19 cellular contexts compared by ENCODE assay signal in the genomic region with DNA sequence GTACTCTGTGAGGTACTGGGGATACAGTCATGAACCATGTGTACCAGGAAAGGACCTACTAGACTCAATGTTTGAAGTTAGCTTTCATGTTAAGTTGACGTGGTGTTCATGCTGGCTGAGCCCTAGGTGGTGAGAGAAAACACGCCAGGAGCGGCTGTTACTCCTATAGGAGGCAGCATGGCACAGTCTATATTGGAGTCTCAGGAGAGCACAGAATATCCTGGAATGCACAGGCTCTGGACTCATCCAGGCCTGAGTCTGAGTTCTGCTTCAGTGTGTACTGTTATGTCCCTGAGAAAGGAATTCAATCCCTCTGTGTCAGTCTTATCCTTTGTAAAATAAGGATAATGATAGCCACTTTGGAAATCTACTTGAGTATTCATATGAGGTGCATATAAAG. TPM values are rescaled to one million over a fixed set of nuclear protein-coding genes. Genes with fewer than 3 reads are reported as not detected.
DNase-seq lines count a peak whose midpoint lies in the region; ATAC-seq and TF ChIP-seq lines count a peak whose summit lies in the region.
"Had no signal": no experiment of that assay in that cellular context is flagged by ENCODE, and none has a peak within 500 bp of the region (broad histone marks: within the 10 kb centered on the region; RNA-seq: fewer than 3 reads in every experiment).

No MANE protein-coding gene starts in this region.

- H3K4me2 ChIP-seq in SK-N-SH (no peak overlapping the region), smooth muscle cell (no peak overlapping the region)

- H3K4me1 ChIP-seq in SK-N-SH (ENCODE audit: control insufficient read depth in 1 of 2, insufficient read depth in 2 of 2, low read depth in 1 of 2, low read length in 1 of 2): peaks cover 0 to 36% of the 10 kb centered on the region in 2 experiments; a peak in 3 of 4 replicates
- no peaks in the 10 kb centered on the region for H3K4me1 ChIP-seq in smooth muscle cell (ENCODE audit: low read depth)

- no peaks in the 10 kb centered on the region for H3K36me3 ChIP-seq in SK-N-SH (replicated peaks in 1 of 2; ENCODE audit: control insufficient read depth in 1 of 2, insufficient read depth in 2 of 2, low read length in 1 of 2)
- H3K36me3 ChIP-seq in smooth muscle cell (ENCODE audit: low read depth): no peaks in the 10 kb centered on the region
- H3K36me3 ChIP-seq: transverse colon had no signal

- peak; percentile 56 for TF ChIP-seq RAD21 in SK-N-SH (IDR thresholded peaks at IDR 0.05; ENCODE audit: low read length)

- DNase-seq in SK-N-SH: peak; percentile 8
- DNase-seq in NCI-H82 treated with DMSO at 0.1 percent for 48 hours (lab: John Stamatoyannopoulos, UW; ENCODE audit: unreplicated experiment): peak; percentile 16
- no peak for DNase-seq in epithelial cell of proximal tubule (ENCODE audit: low read depth)
- DNase-seq in smooth muscle cell (lab: John Stamatoyannopoulos, UW; ENCODE audit: unreplicated experiment): no peak
- DNase-seq in mesenteric fat pad (ENCODE audit: low spot score): no peak
- DNase-seq: activated B cell treated with CpG ODN at 0.5 μM for 24 hours, erythroblast, NCI-H187, NCI-H524 treated with DMSO at 0.1 percent for 48 hours, small intestine, T-cell, transverse colon had no signal

- 100% methylated on average over 3 of the region's 3 CpGs for WGBS in SK-N-SH (ENCODE audit: low lambda C conversion rate)
- WGBS in smooth muscle cell (ENCODE audit: low lambda C conversion rate): 57% methylated on average over 3 of the region's 3 CpGs

- TF ChIP-seq EP300 in SK-N-SH (IDR thresholded peaks at IDR 0.05; ENCODE audit: borderline replicate concordance in 1 of 2, low read depth in 1 of 2, low read length in 1 of 2): no peak

- H4K20me1 ChIP-seq in SK-N-SH (ENCODE audit: insufficient read depth): no peaks in the 10 kb centered on the region
- H4K20me1 ChIP-seq in smooth muscle cell (ENCODE audit: low read depth): no peaks in the 10 kb centered on the region

- CTCF ChIA-PET in SK-N-SH (lab: Yijun Ruan, JAX): interaction anchor here (1.2 to 1.9 kb wide), 2 partner anchors 13 to 414 kb away, joined by 3 to 5 read pairs; no protein-coding TSS in a partner anchor

- H3K9ac ChIP-seq in SK-N-SH (no peak overlapping the region), smooth muscle cell (ENCODE audit: low read depth) (no peak overlapping the region)

- TF ChIP-seq CTCF in SK-N-SH (IDR thresholded peaks at IDR 0.05) (no peak), epithelial cell of proximal tubule (conservative IDR thresholded peaks at IDR 0.05; ENCODE audit: low read depth, low read length) (peak; percentile 11), smooth muscle cell (IDR thresholded peaks at IDR 0.05; ENCODE audit: borderline replicate concordance, insufficient read depth, poor library complexity, severe bottlenecking) (no peak)

- H3F3A ChIP-seq in SK-N-SH (replicated peaks; ENCODE audit: insufficient read depth): no peaks in the 10 kb centered on the region
- peaks cover 7% of the 10 kb centered on the region for H3F3A ChIP-seq in smooth muscle cell (ENCODE audit: low read depth)

- no peak overlapping the region for H2AFZ ChIP-seq in SK-N-SH (ENCODE audit: low read depth)
- H2AFZ ChIP-seq in smooth muscle cell (ENCODE audit: low read depth): no peak overlapping the region

- no peaks in the 10 kb centered on the region for H3K9me2 ChIP-seq in SK-N-SH

- ATAC-seq in SK-N-SH treated with all-trans-retinoic acid at 6 μM for 48 hours (no peak), HG03097 (IDR thresholded peaks at IDR 0.05; ENCODE audit: low FRiP score, unreplicated experiment) (no peak), HG02759 (IDR thresholded peaks at IDR 0.05; ENCODE audit: unreplicated experiment) (no peak)
- ATAC-seq: stimulated activated memory B cell treated with anti-CD40 and anti-IgM and Interleukin-4, amounts not matched to agents 10 μg/mL and 1 μg/mL and 100 μg/mL, for 72 hours; T-cell had no signal

- peak overlapping the region in 1 of 2 experiments; percentile 100; a peak in 2 of 4 replicates for H3K27ac ChIP-seq in SK-N-SH (ENCODE audit: low read depth in 2 of 2, low read length in 1 of 2)
- H3K27ac ChIP-seq in smooth muscle cell (ENCODE audit: low read depth): peak overlapping the region; percentile 88

- H3K27me3 ChIP-seq in SK-N-SH (ENCODE audit: insufficient read depth): no peaks in the 10 kb centered on the region
- H3K27me3 ChIP-seq in smooth muscle cell (ENCODE audit: low read depth): no peaks in the 10 kb centered on the region
- H3K27me3 ChIP-seq: transverse colon had no signal

- H3K79me2 ChIP-seq in SK-N-SH (ENCODE audit: insufficient read depth): no peaks in the 10 kb centered on the region
- H3K79me2 ChIP-seq in smooth muscle cell (ENCODE audit: low read depth): no peaks in the 10 kb centered on the region

- H3K4me3 ChIP-seq in SK-N-SH (ENCODE audit: low read depth in 2 of 2, low read length in 1 of 2) (no peak overlapping the region), epithelial cell of proximal tubule (ENCODE audit: low read depth, low read length) (no peak overlapping the region), smooth muscle cell (no peak overlapping the region)
- H3K4me3 ChIP-seq: transverse colon had no signal

- POLR2A ChIA-PET in SK-N-SH (lab: Yijun Ruan, JAX): no interaction called here

- H3K9me3 ChIP-seq in SK-N-SH (no peaks in the 10 kb centered on the region), smooth muscle cell (replicated peaks; ENCODE audit: low read depth) (no peaks in the 10 kb centered on the region)
- H3K9me3 ChIP-seq: transverse colon had no signal

TF ChIP-seq in SK-N-SH, 30 proteins besides CTCF, POLR2A, EP300 and RAD21:
- TF ChIP-seq SMC3 (IDR thresholded peaks at IDR 0.05; ENCODE audit: low read depth, low read length): peak; percentile 3; the same call in 1 of the 2 replicates
- no peak for TF ChIP-seq FOSL2 (IDR thresholded peaks at IDR 0.05; ENCODE audit: borderline replicate concordance, low read depth)

TF ChIP-seq in SK-N-SH treated with all-trans-retinoic acid at 6 μM for 48 hours, 23 proteins besides CTCF, POLR2A, EP300 and RAD21:
- TF ChIP-seq, protein P1, sequence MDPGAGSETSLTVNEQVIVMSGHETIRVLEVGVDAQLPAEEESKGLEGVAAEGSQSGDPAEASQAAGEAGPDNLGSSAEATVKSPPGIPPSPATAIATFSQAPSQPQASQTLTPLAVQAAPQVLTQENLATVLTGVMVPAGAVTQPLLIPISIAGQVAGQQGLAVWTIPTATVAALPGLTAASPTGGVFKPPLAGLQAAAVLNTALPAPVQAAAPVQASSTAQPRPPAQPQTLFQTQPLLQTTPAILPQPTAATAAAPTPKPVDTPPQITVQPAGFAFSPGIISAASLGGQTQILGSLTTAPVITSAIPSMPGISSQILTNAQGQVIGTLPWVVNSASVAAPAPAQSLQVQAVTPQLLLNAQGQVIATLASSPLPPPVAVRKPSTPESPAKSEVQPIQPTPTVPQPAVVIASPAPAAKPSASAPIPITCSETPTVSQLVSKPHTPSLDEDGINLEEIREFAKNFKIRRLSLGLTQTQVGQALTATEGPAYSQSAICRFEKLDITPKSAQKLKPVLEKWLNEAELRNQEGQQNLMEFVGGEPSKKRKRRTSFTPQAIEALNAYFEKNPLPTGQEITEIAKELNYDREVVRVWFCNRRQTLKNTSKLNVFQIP (CRISPR knock-in tag; IDR thresholded peaks at IDR 0.05; ENCODE audit: borderline replicate concordance, low read depth): no peak
TF ChIP-seq in SK-N-SH treated with all-trans-retinoic acid at 6 μM for 48 hours: peak in this region for 0.

RNA-seq across cellular contexts. Expression of a gene that starts 41.2 kb away (rescaled TPM):
- 0.05 and 0.32 TPM in 2 replicates for polyA plus RNA-seq in SK-N-SH (2012; rRNA removed)
- polyA plus RNA-seq in SK-N-SH (2012; cell fraction: cytosol; rRNA removed): 0.27 and 0.38 TPM in 2 replicates
- 0.08 and 0.16 TPM in 2 replicates for polyA plus RNA-seq in SK-N-SH (2012; cell fraction: nucleus; rRNA removed)
- not detected in 2 replicates for total RNA-seq in epithelial cell of proximal tubule
- 3.1 and 7.7 TPM in 2 replicates for total RNA-seq in smooth muscle cell
- polyA plus RNA-seq in smooth muscle cell: 13.1 and 13.4 TPM in 2 replicates
- total RNA-seq in mesenteric fat pad: 310 TPM
- total RNA-seq: activated B cell treated with CpG ODN at 0.5 μM for 24 hours; activated CD8-positive, alpha-beta memory T cell treated with anti-CD3 and anti-CD28 coated beads for 36 hours; glomerular endothelial cell; T-cell had no signal
- polyA plus RNA-seq: AG04450 had no signal

Comparison
In these comparisons a context has a peak if more than half of its experiments do, and no peak if none do; other contexts are left out.
1. DNase-seq: peak in SK-N-SH (single experiment) and NCI-H82 treated with DMSO at 0.1 percent for 48 hours (single experiment); none in epithelial cell of proximal tubule (single experiment), smooth muscle cell (single experiment) and mesenteric fat pad (single experiment).
2. RNA of a gene that starts 41.2 kb away (total RNA-seq): 310 TPM in mesenteric fat pad (single experiment); 3.1 to 7.7 TPM in smooth muscle cell and not detected in epithelial cell of proximal tubule; every median in the first group is over 10 times any median in the second.